In genomic region chr9:137707361-137707760, GRCh38 we compare ENCODE assay signal across 30 cellular contexts.
DNase-seq lines count a peak whose midpoint lies in the region; ATAC-seq and TF ChIP-seq lines count a peak whose summit lies in the region.
"Had no signal": no experiment of that assay in that cellular context is flagged by ENCODE, and none has a peak within 500 bp of the region (broad histone marks: within the 10 kb centered on the region; RNA-seq: fewer than 3 reads in every experiment).

No MANE protein-coding gene starts in this region.

- peaks cover 11% of the 10 kb centered on the region for H3K9me3 Mint-ChIP-seq in activated CD4-positive, alpha-beta T cell treated with anti-CD3 and anti-CD28 coated beads for 36 hours (ENCODE audit: low read depth)
- H3K9me3 Mint-ChIP-seq in endodermal cell: peaks cover 22% of the 10 kb centered on the region
- H3K9me3 Mint-ChIP-seq in stimulated activated effector memory CD8-positive, alpha-beta T cell treated with anti-CD3 and anti-CD28 coated beads, Interleukin-12 subunit alpha, Interleukin-12 subunit beta, amount 100 ng/mL, for 72 hours: peaks cover 8% of the 10 kb centered on the region

- peak overlapping the region; percentile 17 for H3K27ac Mint-ChIP-seq in activated CD4-positive, alpha-beta T cell treated with anti-CD3 and anti-CD28 coated beads for 36 hours
- peak overlapping the region; percentile 1 for H3K27ac Mint-ChIP-seq in endodermal cell
- H3K27ac Mint-ChIP-seq in stimulated activated effector memory CD8-positive, alpha-beta T cell treated with anti-CD3 and anti-CD28 coated beads, Interleukin-12 subunit alpha, Interleukin-12 subunit beta, amount 100 ng/mL, for 72 hours: peak overlapping the region; percentile 64
- H3K27ac Mint-ChIP-seq: activated naive CD4-positive, alpha-beta T cell treated with anti-CD3 and anti-CD28 coated beads, Interleukin-2, amount 10 ng/mL, durations not matched to agents 7 days and 5 days; stimulated activated naive CD8-positive, alpha-beta T cell treated with anti-CD3 and anti-CD28 coated beads, Interleukin-15, Interleukin-2, amounts not matched to agents 100 ng/mL and 50 ng/mL, for 24 hours had no signal

- no peak overlapping the region for H3K9ac ChIP-seq in endodermal cell (ENCODE audit: extremely low read depth, low read length, poor library complexity, severe bottlenecking)

- H3K4me1 ChIP-seq in endodermal cell (ENCODE audit: control insufficient read depth, insufficient read depth, low read length): no peaks in the 10 kb centered on the region
- H3K4me1 ChIP-seq: BE2C, Caco-2, pancreas had no signal

- TF ChIP-seq CTCF in RWPE1 (conservative IDR thresholded peaks at IDR 0.05; ENCODE audit: low read depth): no peak
- no peak for TF ChIP-seq CTCF in endodermal cell (conservative IDR thresholded peaks at IDR 0.05)

- peaks cover 54% of the 10 kb centered on the region for H3K4me1 Mint-ChIP-seq in activated CD4-positive, alpha-beta T cell treated with anti-CD3 and anti-CD28 coated beads for 36 hours
- peaks cover 3% of the 10 kb centered on the region for H3K4me1 Mint-ChIP-seq in endodermal cell
- peaks cover 61% of the 10 kb centered on the region for H3K4me1 Mint-ChIP-seq in stimulated activated effector memory CD8-positive, alpha-beta T cell treated with anti-CD3 and anti-CD28 coated beads, Interleukin-12 subunit alpha, Interleukin-12 subunit beta, amount 100 ng/mL, for 72 hours

- no peak overlapping the region for H3K4me3 Mint-ChIP-seq in activated CD4-positive, alpha-beta T cell treated with anti-CD3 and anti-CD28 coated beads for 36 hours
- H3K4me3 Mint-ChIP-seq in endodermal cell: no peak overlapping the region
- no peak overlapping the region for H3K4me3 Mint-ChIP-seq in stimulated activated effector memory CD8-positive, alpha-beta T cell treated with anti-CD3 and anti-CD28 coated beads, Interleukin-12 subunit alpha, Interleukin-12 subunit beta, amount 100 ng/mL, for 72 hours
- H3K4me3 Mint-ChIP-seq: activated naive CD4-positive, alpha-beta T cell treated with anti-CD3 and anti-CD28 coated beads, Interleukin-2, amount 10 ng/mL, durations not matched to agents 7 days and 5 days; activated T-cell treated with anti-CD3 and anti-CD28 coated beads, Interleukin-2, amount 50 U/mL, for 4 hours; nephron; stimulated activated naive CD8-positive, alpha-beta T cell treated with anti-CD3 and anti-CD28 coated beads, Interleukin-15, Interleukin-2, amounts not matched to agents 100 ng/mL and 50 ng/mL, for 24 hours had no signal

- H3K9me3 ChIP-seq in endodermal cell (ENCODE audit: control insufficient read depth, low read length): peaks cover 19% of the 10 kb centered on the region
- H3K9me3 ChIP-seq: BE2C, pancreas, right atrium auricular region had no signal

- H3K27me3 Mint-ChIP-seq in activated CD4-positive, alpha-beta T cell treated with anti-CD3 and anti-CD28 coated beads for 36 hours: no peaks in the 10 kb centered on the region
- H3K27me3 Mint-ChIP-seq in endodermal cell (ENCODE audit: insufficient read depth): no peaks in the 10 kb centered on the region
- H3K27me3 Mint-ChIP-seq: activated naive CD4-positive, alpha-beta T cell treated with anti-CD3 and anti-CD28 coated beads, Interleukin-2, amount 10 ng/mL, durations not matched to agents 7 days and 5 days; IgD-negative memory B cell; stimulated activated naive CD8-positive, alpha-beta T cell treated with anti-CD3 and anti-CD28 coated beads, Interleukin-15, Interleukin-2, amounts not matched to agents 100 ng/mL and 50 ng/mL, for 24 hours had no signal

- peak overlapping the region; percentile 86 for H3K27ac ChIP-seq in RWPE1
- no peak overlapping the region for H3K27ac ChIP-seq in endodermal cell (ENCODE audit: low read depth, low read length)
- H3K27ac ChIP-seq: 22Rv1, coronary artery, esophagus squamous epithelium, hepatocyte, pancreas, right atrium auricular region had no signal

- H3K4me3 ChIP-seq in endodermal cell (ENCODE audit: low read length): no peak overlapping the region
- H3K4me3 ChIP-seq: coronary artery, esophagus squamous epithelium, GM12878, hepatocyte, pancreas, right atrium auricular region had no signal

- POLR2A ChIA-PET in activated CD4-positive, alpha-beta T cell treated with anti-CD3 and anti-CD28 coated beads for 36 hours (lab: Charles Lee): no interaction called here
- POLR2A ChIA-PET in RWPE1 (lab: Yijun Ruan, JAX; ENCODE audit: low non-redundant PET): no interaction called here

- WGBS in endodermal cell (ENCODE audit: insufficient coverage in 1 of 2, insufficient read length in 1 of 2), 2 experiments: 90 to 100% methylated on average over 1 to 6 of the region's 6 CpGs

- no peaks in the 10 kb centered on the region for H3K27me3 ChIP-seq in endodermal cell (ENCODE audit: control insufficient read depth, insufficient read depth, low read length, poor library complexity, severe bottlenecking)
- H3K27me3 ChIP-seq: BE2C, esophagus squamous epithelium, hepatocyte, pancreas, right atrium auricular region had no signal

- no peak for ATAC-seq in activated CD4-positive, alpha-beta T cell treated with anti-CD3 and anti-CD28 coated beads for 36 hours
- ATAC-seq in stimulated activated effector memory CD8-positive, alpha-beta T cell treated with anti-CD3 and anti-CD28 coated beads, Interleukin-12 subunit alpha, Interleukin-12 subunit beta, amount 100 ng/mL, for 72 hours: no peak
- ATAC-seq in HG03457 (IDR thresholded peaks at IDR 0.05; ENCODE audit: unreplicated experiment): no peak
- ATAC-seq: activated CD4-positive, CD25-positive, alpha-beta regulatory T cell treated with anti-CD3 and anti-CD28 coated beads, Interleukin-2, amount 50 U/mL, for 24 hours; activated T-cell treated with anti-CD3 and anti-CD28 coated beads, Interleukin-2, amount 50 U/mL, for 4 hours; GM12878; pancreas; Right ventricle myocardium inferior had no signal

- intact Hi-C loops in activated CD4-positive, alpha-beta T cell treated with anti-CD3 and anti-CD28 coated beads for 36 hours (cut with DNase I, micrococcal nuclease): no loop called here

- peaks cover 35% of the 10 kb centered on the region for H3K36me3 Mint-ChIP-seq in activated CD4-positive, alpha-beta T cell treated with anti-CD3 and anti-CD28 coated beads for 36 hours (ENCODE audit: low read depth)
- peaks cover 40% of the 10 kb centered on the region for H3K36me3 Mint-ChIP-seq in endodermal cell (ENCODE audit: low read depth)
- H3K36me3 Mint-ChIP-seq in stimulated activated effector memory CD8-positive, alpha-beta T cell treated with anti-CD3 and anti-CD28 coated beads, Interleukin-12 subunit alpha, Interleukin-12 subunit beta, amount 100 ng/mL, for 72 hours: peaks cover 26% of the 10 kb centered on the region

- H3K36me3 ChIP-seq in endodermal cell (ENCODE audit: control insufficient read depth, insufficient read depth, low read length): peaks cover 11% of the 10 kb centered on the region

- CTCF ChIA-PET in activated CD4-positive, alpha-beta T cell treated with anti-CD3 and anti-CD28 coated beads for 36 hours (lab: Charles Lee): no interaction called here
- CTCF ChIA-PET in RWPE1 (lab: Yijun Ruan, JAX): interaction anchor here (0.6 kb wide), 2 partner anchors 11 to 29 kb away, joined by 3 read pairs; no protein-coding TSS in a partner anchor

- DNase-seq in activated CD4-positive, alpha-beta T cell treated with anti-CD3 and anti-CD28 coated beads for 36 hours: no peak
- no peak for DNase-seq in activated CD4-positive, alpha-beta T cell treated with anti-CD3 and anti-CD28 coated beads for 48 hours
- DNase-seq in RWPE1 (ENCODE audit: low spot score) (no peak), endodermal cell (no peak), KBM-7 (no peak), DMS79 treated with DMSO at 0.1 percent for 48 hours (lab: John Stamatoyannopoulos, UW) (no peak)
- no peak for DNase-seq in stimulated activated effector memory CD8-positive, alpha-beta T cell treated with anti-CD3 and anti-CD28 coated beads, Interleukin-12 subunit alpha, Interleukin-12 subunit beta, amount 100 ng/mL, for 72 hours (ENCODE audit: low spot score in 2 of 2)
- DNase-seq: activated naive CD4-positive, alpha-beta T cell treated with anti-CD3 and anti-CD28 coated beads, Interleukin-2, amount 10 ng/mL, durations not matched to agents 7 days and 5 days; activated T-cell treated with anti-CD3 and anti-CD28 coated beads, Interleukin-2, amount 50 U/mL, for 4 hours; BE2C; Caco-2; DMS79; esophagus squamous epithelium; NCI-H1105; NCI-H1930; NCI-H2227 treated with DMSO at 0.1 percent for 48 hours; pancreas; stimulated activated CD4-positive, alpha-beta T cell treated with anti-CD3 and anti-CD28 coated beads, Interleukin-12 subunit alpha, Interleukin-12 subunit beta, amount 100 ng/mL, for 4 hours; stimulated activated CD4-positive, alpha-beta T cell treated with anti-CD3 and anti-CD28 coated beads, Interleukin-4, amount 100 ng/mL, for 4 hours had no signal

- in situ Hi-C loops in KBM-7 (cut with MboI; ENCODE audit: low pct_unique_long_range_greater_than_20kb, low sequenced_read_pairs): no loop called here

Comparison
In these comparisons a context has a peak if more than half of its experiments do, and no peak if none do; other contexts are left out.
1. H3K27ac Mint-ChIP-seq: peak in every context shown above with its lines; median percentile 64 in stimulated activated effector memory CD8-positive, alpha-beta T cell treated with anti-CD3 and anti-CD28 coated beads, Interleukin-12 subunit alpha, Interleukin-12 subunit beta, amount 100 ng/mL, for 72 hours; 17 in activated CD4-positive, alpha-beta T cell treated with anti-CD3 and anti-CD28 coated beads for 36 hours; 1 in endodermal cell.